In genomic region chr15:90214553-90215205, GRCh38 we compare ENCODE assay signal across 11 cellular contexts. TPM values are rescaled to one million over a fixed set of nuclear protein-coding genes. Genes with fewer than 3 reads are reported as not detected.
DNase-seq lines count a peak whose midpoint lies in the region; ATAC-seq and TF ChIP-seq lines count a peak whose summit lies in the region.
"Had no signal": no experiment of that assay in that cellular context is flagged by ENCODE, and none has a peak within 500 bp of the region (broad histone marks: within the 10 kb centered on the region; RNA-seq: fewer than 3 reads in every experiment).

No MANE protein-coding gene starts in this region.

- TF ChIP-seq CTCF in natural killer cell (IDR thresholded peaks at IDR 0.05) (no peak), RWPE2 (IDR thresholded peaks at IDR 0.05; ENCODE audit: poor library complexity, severe bottlenecking) (peak; percentile 63), foreskin keratinocyte (conservative IDR thresholded peaks at IDR 0.05) (peak; percentile 54), upper lobe of right lung (IDR thresholded peaks at IDR 0.05) (peak; percentile 19), GM10248 (IDR thresholded peaks at IDR 0.05; ENCODE audit: control extremely low read depth, extremely low read depth, low read depth, missing control alignments) (no peak)

- CTCF ChIA-PET in GM10248 (lab: Yijun Ruan, JAX): interaction anchor here (0.7 to 8.5 kb wide), 11 partner anchors 8 to 112 kb away, joined by 3 to 63 read pairs (median 5); partner anchors contain the start of genes CIB1, GDPGP1, IDH2 and SEMA4B

- peak in 2 of 3 donors; percentile 36 to 40 for ATAC-seq in natural killer cell
- no peak for ATAC-seq in natural killer cell treated with Interleukin-12 subunit alpha and Interleukin-12 subunit beta and Interleukin-15 and Interleukin-18, amount 100 ng/mL, for 72 hours
- ATAC-seq in RWPE2 (ENCODE audit: low read depth): no peak
- no peak for ATAC-seq in foreskin keratinocyte
- ATAC-seq in upper lobe of right lung: no peak
- no peak for ATAC-seq in HG03354 (IDR thresholded peaks at IDR 0.05; ENCODE audit: poor library complexity, severe bottlenecking, unreplicated experiment)

- H3K27me3 Mint-ChIP-seq in natural killer cell (ENCODE audit: low read depth in 2 of 2): no peaks in the 10 kb centered on the region
- no peaks in the 10 kb centered on the region for H3K27me3 Mint-ChIP-seq in natural killer cell treated with Interleukin-12 subunit alpha and Interleukin-12 subunit beta and Interleukin-15 and Interleukin-18, amount 100 ng/mL, for 72 hours

- H3K27ac ChIP-seq in RWPE2 (ENCODE audit: poor library complexity, severe bottlenecking) (peak overlapping the region; percentile 98), foreskin keratinocyte (peak overlapping the region; percentile 7), upper lobe of right lung (no peak overlapping the region)

- POLR2A ChIA-PET in GM10248 (lab: Yijun Ruan, JAX): interaction anchor here (0.6 kb wide), 2 partner anchors 19 to 59 kb away, joined by 3 read pairs; partner anchors contain the start of gene CIB1

- peaks cover 91% of the 10 kb centered on the region for H3K36me3 ChIP-seq in RWPE2 (ENCODE audit: low read depth)
- no peaks in the 10 kb centered on the region for H3K36me3 ChIP-seq in upper lobe of right lung

- no peak overlapping the region for H3K4me3 ChIP-seq in RWPE2 (ENCODE audit: severe bottlenecking)
- no peak overlapping the region for H3K4me3 ChIP-seq in upper lobe of right lung

- H3K27me3 ChIP-seq in RWPE2 (ENCODE audit: insufficient read depth, poor library complexity, severe bottlenecking): no peaks in the 10 kb centered on the region
- H3K27me3 ChIP-seq in foreskin keratinocyte: no peaks in the 10 kb centered on the region
- H3K27me3 ChIP-seq in upper lobe of right lung: no peaks in the 10 kb centered on the region

- H3K4me1 ChIP-seq in RWPE2 (ENCODE audit: insufficient read depth, poor library complexity, severe bottlenecking): peaks cover 44% of the 10 kb centered on the region
- peaks cover 49% of the 10 kb centered on the region for H3K4me1 ChIP-seq in foreskin keratinocyte
- peaks cover 21% of the 10 kb centered on the region for H3K4me1 ChIP-seq in upper lobe of right lung

- no peaks in the 10 kb centered on the region for H3K36me3 Mint-ChIP-seq in natural killer cell
- peaks cover 6% of the 10 kb centered on the region for H3K36me3 Mint-ChIP-seq in natural killer cell treated with Interleukin-12 subunit alpha and Interleukin-12 subunit beta and Interleukin-15 and Interleukin-18, amount 100 ng/mL, for 72 hours

- H3K9me3 Mint-ChIP-seq in natural killer cell: no peaks in the 10 kb centered on the region
- no peaks in the 10 kb centered on the region for H3K9me3 Mint-ChIP-seq in natural killer cell treated with Interleukin-12 subunit alpha and Interleukin-12 subunit beta and Interleukin-15 and Interleukin-18, amount 100 ng/mL, for 72 hours

- H3K27ac Mint-ChIP-seq in natural killer cell: peak overlapping the region in 1 of 2 donors; percentile 53
- peak overlapping the region in 1 of 2 donors; percentile 45 for H3K27ac Mint-ChIP-seq in natural killer cell treated with Interleukin-12 subunit alpha and Interleukin-12 subunit beta and Interleukin-15 and Interleukin-18, amount 100 ng/mL, for 72 hours

- H3K9me3 ChIP-seq in RWPE2 (ENCODE audit: severe bottlenecking) (no peaks in the 10 kb centered on the region), upper lobe of right lung (no peaks in the 10 kb centered on the region)

- H3K4me3 Mint-ChIP-seq in natural killer cell: no peak overlapping the region
- no peak overlapping the region for H3K4me3 Mint-ChIP-seq in natural killer cell treated with Interleukin-12 subunit alpha and Interleukin-12 subunit beta and Interleukin-15 and Interleukin-18, amount 100 ng/mL, for 72 hours

- H3K4me1 Mint-ChIP-seq in natural killer cell: peaks cover 6 to 11% of the 10 kb centered on the region in 2 donors
- peaks cover 12% of the 10 kb centered on the region in 2 donors for H3K4me1 Mint-ChIP-seq in natural killer cell treated with Interleukin-12 subunit alpha and Interleukin-12 subunit beta and Interleukin-15 and Interleukin-18, amount 100 ng/mL, for 72 hours (ENCODE audit: low read depth in 2 of 2)

- DNase-seq in natural killer cell (no peak), RWPE2 (ENCODE audit: low spot score) (no peak), foreskin keratinocyte (no peak), upper lobe of right lung (no peak), GM10248 (ENCODE audit: extremely low spot score) (no peak), NCI-H446 (lab: John Stamatoyannopoulos, UW) (no peak)
- DNase-seq in natural killer cell treated with Interleukin-12 subunit alpha and Interleukin-12 subunit beta and Interleukin-15 and Interleukin-18, amount 100 ng/mL, for 72 hours (ENCODE audit: low spot score): no peak
- DNase-seq: activated T-cell treated with anti-CD3 and anti-CD28 coated beads, Interleukin-2, amount 50 U/mL, for 1 hour; Right ventricle myocardium superior had no signal

- intact Hi-C loops in natural killer cell (cut with micrococcal nuclease) (loop anchor here (5.0 kb wide), 1 partner anchor 452 kb away; no protein-coding TSS in a partner anchor), upper lobe of right lung (cut with DNase I) (no loop called here)

RNA-seq across cellular contexts. Expression of gene SEMA4B, which starts 13.5 kb away (rescaled TPM):
- total RNA-seq in natural killer cell (10 to 100 TPM; 13.1 to 28.1 (median 25.0) TPM), foreskin keratinocyte (49.0 and 72.5 TPM in 2 replicates), upper lobe of right lung (48.7 TPM)
- total RNA-seq in natural killer cell treated with Interleukin-12 subunit alpha and Interleukin-12 subunit beta and Interleukin-15 and Interleukin-18, amount 100 ng/mL, for 72 hours: 1 to 10 TPM; 9.2 to 9.7 TPM
- polyA plus RNA-seq in foreskin keratinocyte: 40.7 and 63.4 TPM in 2 replicates

RNA-seq across cellular contexts. Expression of gene CIB1, which starts 19.1 kb away (rescaled TPM):
- total RNA-seq in natural killer cell (100 to 1,000 TPM; 136 to 209 (median 154) TPM), foreskin keratinocyte (59.7 and 61.2 TPM in 2 replicates), upper lobe of right lung (62.8 TPM)
- total RNA-seq in natural killer cell treated with Interleukin-12 subunit alpha and Interleukin-12 subunit beta and Interleukin-15 and Interleukin-18, amount 100 ng/mL, for 72 hours: 100 to 1,000 TPM in 1 of 2 donors, 10 to 100 TPM in 1; 86.1 to 119 TPM
- polyA plus RNA-seq in foreskin keratinocyte: 124 and 151 TPM in 2 replicates

RNA-seq across cellular contexts. Expression of gene GDPGP1, which starts 19.3 kb away (rescaled TPM):
- 10 to 100 TPM in 1 of 3 donors, 1 to 10 TPM in 2; 7.8 to 11.1 (median 9.5) TPM for total RNA-seq in natural killer cell
- total RNA-seq in natural killer cell treated with Interleukin-12 subunit alpha and Interleukin-12 subunit beta and Interleukin-15 and Interleukin-18, amount 100 ng/mL, for 72 hours: 10 to 100 TPM in 1 of 2 donors, 1 to 10 TPM in 1; 9.6 to 10.0 TPM
- total RNA-seq in foreskin keratinocyte: 1.3 and 2.6 TPM in 2 replicates
- polyA plus RNA-seq in foreskin keratinocyte: 0.60 and 1.1 TPM in 2 replicates
- 11.2 TPM for total RNA-seq in upper lobe of right lung

RNA-seq across cellular contexts. Expression of gene TTLL13, which starts 34.7 kb away (rescaled TPM):
- total RNA-seq in natural killer cell: 1 to 10 TPM in 2 of 3 donors, under 1 TPM in 1; 0.18 to 2.2 (median 1.2) TPM
- total RNA-seq in natural killer cell treated with Interleukin-12 subunit alpha and Interleukin-12 subunit beta and Interleukin-15 and Interleukin-18, amount 100 ng/mL, for 72 hours: under 1 TPM in 1 of 2 donors, not detected in 1; 0.36 TPM
- total RNA-seq in foreskin keratinocyte: 0.07 TPM in 1 of 2 replicates, not detected in the other
- not detected in 2 replicates for polyA plus RNA-seq in foreskin keratinocyte
- not detected for total RNA-seq in upper lobe of right lung
- total RNA-seq: omental fat pad, Right ventricle myocardium superior had no signal

RNA-seq across cellular contexts. Expression of gene NGRN, which starts 50.8 kb away (rescaled TPM):
- total RNA-seq in natural killer cell (10 to 100 TPM; 33.4 to 43.5 (median 33.5) TPM), foreskin keratinocyte (48.6 and 52.0 TPM in 2 replicates), upper lobe of right lung (75.0 TPM)
- total RNA-seq in natural killer cell treated with Interleukin-12 subunit alpha and Interleukin-12 subunit beta and Interleukin-15 and Interleukin-18, amount 100 ng/mL, for 72 hours: 10 to 100 TPM; 22.8 to 36.5 TPM
- 45.4 and 51.5 TPM in 2 replicates for polyA plus RNA-seq in foreskin keratinocyte

Comparison
In these comparisons a context has a peak if more than half of its experiments do, and no peak if none do; other contexts are left out.
1. ATAC-seq: peak in natural killer cell (2 of 3); none in natural killer cell treated with Interleukin-12 subunit alpha and Interleukin-12 subunit beta and Interleukin-15 and Interleukin-18, amount 100 ng/mL, for 72 hours (0 of 2), RWPE2 (single experiment), foreskin keratinocyte (single experiment), upper lobe of right lung (single experiment) and HG03354 (single experiment).
2. CTCF ChIP-seq: peak in RWPE2 (single experiment), foreskin keratinocyte (single experiment) and upper lobe of right lung (single experiment); none in natural killer cell (single experiment) and GM10248 (single experiment).